In genomic region chr2:100561191-100561590, GRCh38 we compare ENCODE assay signal across 10 cellular contexts. TPM values are rescaled to one million over a fixed set of nuclear protein-coding genes. Genes with fewer than 3 reads are reported as not detected.
A peak's percentile ranks its signal among the peaks of the same experiment; 100 is the strongest.
DNase-seq lines count a peak whose midpoint lies in the region; ATAC-seq lines count a peak whose summit lies in the region.
"Had no signal": no experiment of that assay in that cellular context is flagged by ENCODE, and none has a peak within 500 bp of the region (broad histone marks: within the 10 kb centered on the region; RNA-seq: fewer than 3 reads in every experiment).

No MANE protein-coding gene starts in this region.

- POLR2A ChIA-PET in activated CD4-positive, alpha-beta memory T cell treated with anti-CD3 and anti-CD28 coated beads for 36 hours (lab: Charles Lee): no interaction called here

- H3K27ac ChIP-seq in substantia nigra (ENCODE audit: low read depth, low read length, poor library complexity, severe bottlenecking): peak overlapping the region; percentile 92

- H3K9me3 Mint-ChIP-seq in activated CD8-positive, alpha-beta memory T cell treated with anti-CD3 and anti-CD28 coated beads, Interleukin-2, amount 10 ng/mL, durations not matched to agents 7 days and 5 days (ENCODE audit: low read depth): no peaks in the 10 kb centered on the region
- H3K9me3 Mint-ChIP-seq in activated CD4-positive, alpha-beta memory T cell treated with anti-CD3 and anti-CD28 coated beads for 36 hours: no peaks in the 10 kb centered on the region
- no peaks in the 10 kb centered on the region for H3K9me3 Mint-ChIP-seq in immature natural killer cell

- DNase-seq in activated CD8-positive, alpha-beta memory T cell treated with anti-CD3 and anti-CD28 coated beads, Interleukin-2, amount 10 ng/mL, durations not matched to agents 7 days and 5 days: no peak
- DNase-seq in activated CD8-positive, alpha-beta memory T cell treated with anti-CD3 and anti-CD28 coated beads for 24 hours: no peak
- no peak for DNase-seq in activated CD4-positive, alpha-beta memory T cell treated with anti-CD3 and anti-CD28 coated beads for 36 hours
- DNase-seq in immature natural killer cell (no peak), substantia nigra (lab: John Stamatoyannopoulos, UW) (no peak), NCI-H82 treated with DMSO at 0.1 percent for 48 hours (lab: John Stamatoyannopoulos, UW; ENCODE audit: unreplicated experiment) (no peak)
- no peak for DNase-seq in activated CD4-positive, CD25-positive, alpha-beta regulatory T cell (lab: John Stamatoyannopoulos, UW)
- DNase-seq: brain microvascular endothelial cell, tibial artery had no signal

- peak overlapping the region; percentile 32 for H3K4me3 Mint-ChIP-seq in activated CD8-positive, alpha-beta memory T cell treated with anti-CD3 and anti-CD28 coated beads, Interleukin-2, amount 10 ng/mL, durations not matched to agents 7 days and 5 days
- H3K4me3 Mint-ChIP-seq in activated CD4-positive, alpha-beta memory T cell treated with anti-CD3 and anti-CD28 coated beads for 36 hours: peak overlapping the region; percentile 15
- peak overlapping the region in 3 of 5 donors; percentile 33 to 59 (median 50) for H3K4me3 Mint-ChIP-seq in immature natural killer cell

- H3K36me3 Mint-ChIP-seq in activated CD8-positive, alpha-beta memory T cell treated with anti-CD3 and anti-CD28 coated beads, Interleukin-2, amount 10 ng/mL, durations not matched to agents 7 days and 5 days: peaks cover 5% of the 10 kb centered on the region
- H3K36me3 Mint-ChIP-seq in activated CD4-positive, alpha-beta memory T cell treated with anti-CD3 and anti-CD28 coated beads for 36 hours: peaks cover 2% of the 10 kb centered on the region
- H3K36me3 Mint-ChIP-seq in immature natural killer cell: peaks cover 0 to 5% (median under 1%) of the 10 kb centered on the region in 3 donors

- no peak for ATAC-seq in activated CD8-positive, alpha-beta memory T cell treated with anti-CD3 and anti-CD28 coated beads, Interleukin-2, amount 10 ng/mL, durations not matched to agents 7 days and 5 days
- ATAC-seq in HG03280 (IDR thresholded peaks at IDR 0.05; ENCODE audit: unreplicated experiment): no peak

- peak overlapping the region; percentile 98 for H3K27ac Mint-ChIP-seq in activated CD8-positive, alpha-beta memory T cell treated with anti-CD3 and anti-CD28 coated beads, Interleukin-2, amount 10 ng/mL, durations not matched to agents 7 days and 5 days
- H3K27ac Mint-ChIP-seq in activated CD4-positive, alpha-beta memory T cell treated with anti-CD3 and anti-CD28 coated beads for 36 hours: peak overlapping the region; percentile 98
- H3K27ac Mint-ChIP-seq in immature natural killer cell: peak overlapping the region in 5 of 6 donors; percentile 83 to 98 (median 95)

- no peaks in the 10 kb centered on the region for H3K27me3 Mint-ChIP-seq in activated CD8-positive, alpha-beta memory T cell treated with anti-CD3 and anti-CD28 coated beads, Interleukin-2, amount 10 ng/mL, durations not matched to agents 7 days and 5 days
- H3K27me3 Mint-ChIP-seq in activated CD4-positive, alpha-beta memory T cell treated with anti-CD3 and anti-CD28 coated beads for 36 hours: no peaks in the 10 kb centered on the region
- H3K27me3 Mint-ChIP-seq in immature natural killer cell (ENCODE audit: low read depth in 3 of 3): peaks cover 6 to 10% (median 6%) of the 10 kb centered on the region in 3 donors

- H3K4me1 Mint-ChIP-seq in activated CD8-positive, alpha-beta memory T cell treated with anti-CD3 and anti-CD28 coated beads, Interleukin-2, amount 10 ng/mL, durations not matched to agents 7 days and 5 days: peaks cover 35% of the 10 kb centered on the region
- H3K4me1 Mint-ChIP-seq in activated CD4-positive, alpha-beta memory T cell treated with anti-CD3 and anti-CD28 coated beads for 36 hours (ENCODE audit: low read depth): peaks cover 32% of the 10 kb centered on the region
- peaks cover 26 to 32% of the 10 kb centered on the region in 2 donors for H3K4me1 Mint-ChIP-seq in immature natural killer cell

- intact Hi-C loops in activated CD4-positive, alpha-beta memory T cell treated with anti-CD3 and anti-CD28 coated beads for 36 hours (cut with micrococcal nuclease): loop anchor here (5.0 kb wide), 1 partner anchor 144 kb away; the partner anchor contains the start of gene CHST10

- CTCF ChIA-PET in activated CD8-positive, alpha-beta memory T cell treated with anti-CD3 and anti-CD28 coated beads, Interleukin-2, amount 10 ng/mL, durations not matched to agents 7 days and 5 days (lab: Charles Lee): interaction anchor here (1.0 to 1.2 kb wide), 2 partner anchors 20 to 27 kb away, joined by 3 to 4 read pairs; no protein-coding TSS in a partner anchor
- CTCF ChIA-PET in activated CD4-positive, alpha-beta memory T cell treated with anti-CD3 and anti-CD28 coated beads for 36 hours (lab: Charles Lee): interaction anchor here (0.6 kb wide), 1 partner anchor 1405 kb away, joined by 3 read pairs; no protein-coding TSS in a partner anchor

RNA-seq across cellular contexts. Expression of gene PDCL3, which starts 1.6 kb away (rescaled TPM):
- total RNA-seq in activated CD8-positive, alpha-beta memory T cell treated with anti-CD3 and anti-CD28 coated beads, Interleukin-2, amount 10 ng/mL, durations not matched to agents 7 days and 5 days: 10 to 100 TPM; 25.1 to 36.7 TPM
- 10 to 100 TPM; 45.9 to 47.7 TPM for total RNA-seq in activated CD4-positive, alpha-beta memory T cell treated with anti-CD3 and anti-CD28 coated beads for 36 hours
- 10 to 100 TPM; 54.7 to 62.1 (median 61.5) TPM for polyA plus RNA-seq in immature natural killer cell
